In the genomic region with DNA sequence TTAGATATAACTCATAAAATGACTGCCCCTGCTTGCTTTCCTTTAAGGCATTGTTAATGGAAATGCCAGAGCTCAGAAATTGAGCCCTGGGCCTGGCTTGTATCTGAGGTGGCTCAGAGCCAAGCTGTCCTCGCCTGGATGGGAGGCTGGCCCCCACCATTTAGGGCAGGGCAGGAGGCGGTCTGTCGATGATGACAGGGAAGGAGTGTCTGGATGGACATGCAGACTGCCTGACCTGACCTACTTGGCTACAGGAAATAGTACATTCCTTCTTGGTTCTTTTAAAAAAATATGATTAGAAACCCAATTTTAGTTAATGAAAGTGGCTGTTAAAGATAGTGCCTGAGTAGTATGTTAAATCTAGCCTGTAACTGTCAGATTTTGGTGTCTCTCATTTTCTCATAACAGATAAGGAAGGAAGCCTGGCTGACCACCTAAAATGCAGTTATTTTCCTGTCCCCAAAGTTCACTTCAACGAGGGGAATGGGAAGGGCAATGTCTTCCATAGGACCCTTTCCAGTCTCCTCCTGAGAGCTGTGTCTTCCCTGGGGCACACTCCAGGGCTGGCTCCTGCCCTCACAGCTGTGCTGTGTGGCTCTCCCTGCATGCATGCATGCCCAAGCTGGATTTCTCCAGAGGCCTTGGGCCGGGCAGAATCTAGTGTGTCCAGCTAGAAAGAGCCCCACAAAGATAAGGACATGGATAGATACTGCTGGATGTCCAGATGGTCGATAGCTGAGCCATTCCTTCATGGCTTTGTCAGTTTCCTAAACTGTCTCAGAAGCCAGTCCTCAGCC, we compare ENCODE assay signal across 11 cellular contexts. TPM values are rescaled to one million over a fixed set of nuclear protein-coding genes. Genes with fewer than 3 reads are reported as not detected.
DNase-seq lines count a peak whose midpoint lies in the region; ATAC-seq and TF ChIP-seq lines count a peak whose summit lies in the region.
"Had no signal": no experiment of that assay in that cellular context is flagged by ENCODE, and none has a peak within 500 bp of the region (broad histone marks: within the 10 kb centered on the region; RNA-seq: fewer than 3 reads in every experiment).

No MANE protein-coding gene starts in this region.

- H3K14ac ChIP-seq in IMR-90 (replicated peaks; ENCODE audit: low read depth, low read length) = peak overlapping the region; percentile 68

- H4K91ac ChIP-seq in IMR-90 (ENCODE audit: insufficient read depth, low read depth, low read length) = peak overlapping the region; percentile 23

- POLR2A ChIA-PET in IMR-90 (lab: Charles Lee; ENCODE audit: unreplicated experiment) = no interaction called here

- H2AK9ac ChIP-seq in IMR-90 (replicated peaks; ENCODE audit: low read depth, low read length, poor library complexity) = peak overlapping the region; percentile 32

- H3K9me3 Mint-ChIP-seq in stimulated activated naive B cell treated with anti-CD40 and anti-IgM and Interleukin-4, amounts not matched to agents 10 μg/mL and 1 μg/mL and 100 μg/mL, for 72 hours = no peaks in the 10 kb centered on the region
- H3K9me3 Mint-ChIP-seq: stimulated activated naive CD8-positive, alpha-beta T cell treated with anti-CD3 and anti-CD28 coated beads, Interleukin-15, amount 100 ng/mL, for 72 hours had no signal

- no peak for TF ChIP-seq CTCF in IMR-90 (conservative IDR thresholded peaks at IDR 0.05; ENCODE audit: low read depth, low read length)
- no peak for TF ChIP-seq CTCF in colonic mucosa (IDR thresholded peaks at IDR 0.05)

- H3K4me3 ChIP-seq in IMR-90 (ENCODE audit: insufficient read depth, low read depth, low read length) (no peak overlapping the region), colonic mucosa (no peak overlapping the region)

- in situ Hi-C loops in IMR-90 (cut with MboI; ENCODE audit: low sequenced_read_pairs) = no loop called here

- H3K9ac ChIP-seq in IMR-90 (ENCODE audit: low read depth, low read length) (no peak overlapping the region), colonic mucosa (ENCODE audit: low read depth in 2 of 2, low read length in 2 of 2) (no peak overlapping the region)

- H2BK15ac ChIP-seq in IMR-90 (ENCODE audit: low read depth, low read length) = peak overlapping the region; percentile 42; the same call in 1 of the 3 replicates

- H3K36me3 ChIP-seq in IMR-90 (ENCODE audit: control insufficient read depth, insufficient read depth, low read length) (peaks cover 21% of the 10 kb centered on the region), colonic mucosa (no peaks in the 10 kb centered on the region)

- ATAC-seq in IMR-90 (ENCODE audit: low read depth) = peak; percentile 53
- ATAC-seq in stimulated activated naive B cell treated with anti-CD40 and anti-IgM and Interleukin-4, amounts not matched to agents 10 μg/mL and 1 μg/mL and 100 μg/mL, for 72 hours (replicated peaks) = no peak
- ATAC-seq: stimulated activated naive CD8-positive, alpha-beta T cell treated with anti-CD3 and anti-CD28 coated beads, Interleukin-15, amount 100 ng/mL, for 72 hours had no signal

- TF ChIP-seq POLR2A in IMR-90 (IDR thresholded peaks at IDR 0.05; ENCODE audit: low read depth, low read length) = no peak

- no peaks in the 10 kb centered on the region for H3K27me3 Mint-ChIP-seq in stimulated activated naive B cell treated with anti-CD40 and anti-IgM and Interleukin-4, amounts not matched to agents 10 μg/mL and 1 μg/mL and 100 μg/mL, for 72 hours
- H3K27me3 Mint-ChIP-seq: stimulated activated naive CD8-positive, alpha-beta T cell treated with anti-CD3 and anti-CD28 coated beads, Interleukin-15, amount 100 ng/mL, for 72 hours had no signal

- no peak overlapping the region for H3K56ac ChIP-seq in IMR-90 (ENCODE audit: extremely low read depth, insufficient read depth, low read length)

- no peak overlapping the region for H3K4me3 Mint-ChIP-seq in stimulated activated naive B cell treated with anti-CD40 and anti-IgM and Interleukin-4, amounts not matched to agents 10 μg/mL and 1 μg/mL and 100 μg/mL, for 72 hours
- H3K4me3 Mint-ChIP-seq: stimulated activated naive CD8-positive, alpha-beta T cell treated with anti-CD3 and anti-CD28 coated beads, Interleukin-15, amount 100 ng/mL, for 72 hours had no signal

- peak overlapping the region; percentile 53 for H2BK120ac ChIP-seq in IMR-90 (ENCODE audit: low read depth, low read length)

- peaks cover 55 to 72% of the 10 kb centered on the region in 2 donors for H3K36me3 Mint-ChIP-seq in stimulated activated naive B cell treated with anti-CD40 and anti-IgM and Interleukin-4, amounts not matched to agents 10 μg/mL and 1 μg/mL and 100 μg/mL, for 72 hours

- peak overlapping the region; percentile 31; the same call in 1 of the 2 replicates for H3K27ac ChIP-seq in IMR-90 (ENCODE audit: insufficient read depth, low read length)
- H3K27ac ChIP-seq in colonic mucosa = peak overlapping the region; percentile 20

- H4K5ac ChIP-seq in IMR-90 (ENCODE audit: low read depth, low read length) = no peak overlapping the region

- peak overlapping the region; percentile 71 for H2AK5ac ChIP-seq in IMR-90 (ENCODE audit: low read depth, low read length)

- CTCF ChIA-PET in IMR-90 (lab: Yijun Ruan, JAX) = interaction anchor here (1.2 kb wide), 1 partner anchor 10 kb away, joined by 4 read pairs; no protein-coding TSS in a partner anchor

- H3K18ac ChIP-seq in IMR-90 (ENCODE audit: low read depth, low read length) = peak overlapping the region; percentile 49

- peak; percentile 67 for DNase-seq in IMR-90
- peak; percentile 62 for DNase-seq in colonic mucosa
- DNase-seq in left kidney (ENCODE audit: low read depth, low spot score) = peak; percentile 26
- no peak for DNase-seq in stimulated activated naive B cell treated with anti-CD40 and anti-IgM and Interleukin-4, amounts not matched to agents 10 μg/mL and 1 μg/mL and 100 μg/mL, for 72 hours
- no peak for DNase-seq in T1000 (lab: John Stamatoyannopoulos, UW)
- DNase-seq in NCI-H510A (lab: John Stamatoyannopoulos, UW) = no peak
- no peak for DNase-seq in NCI-H1105 (lab: John Stamatoyannopoulos, UW)
- no peak for DNase-seq in NCI-H1417 treated with DMSO at 0.1 percent for 48 hours (lab: John Stamatoyannopoulos, UW)
- DNase-seq: activated T-cell treated with anti-CD3 and anti-CD28 coated beads for 4 hours; NCI-H1436 treated with DMSO at 0.1 percent for 48 hours; stimulated activated naive CD8-positive, alpha-beta T cell treated with anti-CD3 and anti-CD28 coated beads, Interleukin-15, amount 100 ng/mL, for 72 hours had no signal

- peak overlapping the region; percentile 68; the same call in 1 of the 2 replicates for H3K23ac ChIP-seq in IMR-90 (ENCODE audit: low read depth, low read length)

- dilution Hi-C loops in IMR-90 (cut with HindIII; ENCODE audit: low sequenced_read_pairs, unreplicated experiment) = no loop called here

- intact Hi-C loops in IMR-90 (cut with micrococcal nuclease) = loop anchor here (10.0 kb wide), 1 partner anchor 198 kb away; no protein-coding TSS in a partner anchor
- intact Hi-C loops in colonic mucosa (cut with DNase I) = no loop called here

- BruUV-seq in IMR-90 (replicated peaks; lab: Mats Ljungman, UMichigan) = no TSS peak

- peak overlapping the region in 1 of 2 experiments; percentile 18; a peak in 1 of 4 replicates for H4K8ac ChIP-seq in IMR-90 (ENCODE audit: low read depth in 2 of 2, low read length in 2 of 2)

- no peak for TF ChIP-seq RAD21 in IMR-90 (IDR thresholded peaks at IDR 0.05; ENCODE audit: low read length)

- no peak overlapping the region for H2AFZ ChIP-seq in IMR-90 (replicated peaks; ENCODE audit: low read length, poor library complexity)

- H3K4me1 Mint-ChIP-seq in stimulated activated naive B cell treated with anti-CD40 and anti-IgM and Interleukin-4, amounts not matched to agents 10 μg/mL and 1 μg/mL and 100 μg/mL, for 72 hours = peaks cover 0 to 9% of the 10 kb centered on the region in 2 donors

- H3K4me1 ChIP-seq in IMR-90 (ENCODE audit: control insufficient read depth, insufficient read depth, low read length) = peaks cover 53% of the 10 kb centered on the region
- H3K4me1 ChIP-seq in colonic mucosa = no peaks in the 10 kb centered on the region

- H4K20me1 ChIP-seq in IMR-90 (ENCODE audit: insufficient read depth, low read length) = peaks cover 30% of the 10 kb centered on the region

- H2BK5ac ChIP-seq in IMR-90 (ENCODE audit: low read depth, low read length, poor library complexity, severe bottlenecking) = peak overlapping the region; percentile 66

- no peaks in the 10 kb centered on the region for H3K27me3 ChIP-seq in IMR-90 (ENCODE audit: control insufficient read depth, insufficient read depth, low read length)
- H3K27me3 ChIP-seq in colonic mucosa = no peaks in the 10 kb centered on the region

- H3K4ac ChIP-seq in IMR-90 (ENCODE audit: low read depth, low read length) = peak overlapping the region; percentile 77

- peak overlapping the region; percentile 47 for H3K27ac Mint-ChIP-seq in stimulated activated naive B cell treated with anti-CD40 and anti-IgM and Interleukin-4, amounts not matched to agents 10 μg/mL and 1 μg/mL and 100 μg/mL, for 72 hours

- 0% methylated on average over 1 of the region's 6 CpGs; no CpG with 5 or more reads in 1 of the 2 experiments for WGBS in IMR-90 (ENCODE audit: extremely low coverage in 2 of 2, insufficient read length in 1 of 2), 2 experiments

- H2BK20ac ChIP-seq in IMR-90 (ENCODE audit: low read depth, low read length) = peak overlapping the region; percentile 35; the same call in 1 of the 2 replicates

- no peaks in the 10 kb centered on the region for H3K9me3 ChIP-seq in IMR-90 (ENCODE audit: control insufficient read depth, insufficient read depth, low read length)
- H3K9me3 ChIP-seq in colonic mucosa = no peaks in the 10 kb centered on the region

- H3K79me1 ChIP-seq in IMR-90 (ENCODE audit: low read depth in 1 of 2, low read length in 2 of 2) = peaks cover 34 to 84% of the 10 kb centered on the region in 2 experiments; a peak in 3 of 4 replicates

- H3K4me2 ChIP-seq in IMR-90 (ENCODE audit: low read depth, low read length) = peak overlapping the region; percentile 42

- H3K9me1 ChIP-seq in IMR-90 (ENCODE audit: insufficient read depth, low read length) = peaks cover 67% of the 10 kb centered on the region

TF ChIP-seq in IMR-90, 13 proteins besides CTCF, POLR2A, EP300 and RAD21:
- TF ChIP-seq MAFK (IDR thresholded peaks at IDR 0.05; ENCODE audit: low read depth, low read length) = no peak
- TF ChIP-seq MAZ (IDR thresholded peaks at IDR 0.05; ENCODE audit: borderline replicate concordance, low read depth, low read length) = peak; percentile 67; the same call in 1 of the 2 replicates

RNA-seq across cellular contexts. Expression of a gene that starts 42.3 kb away (rescaled TPM):
- 126 and 141 TPM in 2 replicates for total RNA-seq in IMR-90 (2012; rRNA removed)
- 122 and 132 TPM in 2 replicates for polyA plus RNA-seq in IMR-90 (2012; rRNA removed)
- polyA plus RNA-seq in IMR-90 (2012; cell fraction: cytosol; rRNA removed) = 111 and 126 TPM in 2 replicates
- 211 and 389 TPM in 2 replicates for polyA plus RNA-seq in IMR-90 (2012; cell fraction: nucleus; rRNA removed; ENCODE audit: low replicate concordance)
- total RNA-seq in colonic mucosa = 100 to 1,000 TPM; 191 to 323 TPM

Comparison
In these comparisons a context has a peak if more than half of its experiments do, and no peak if none do; other contexts are left out.
1. DNase-seq: peak in IMR-90 (single experiment), colonic mucosa (single experiment) and left kidney (single experiment); none in stimulated activated naive B cell treated with anti-CD40 and anti-IgM and Interleukin-4, amounts not matched to agents 10 μg/mL and 1 μg/mL and 100 μg/mL, for 72 hours (single experiment), T1000 (single experiment), NCI-H510A (single experiment), NCI-H1105 (single experiment) and NCI-H1417 treated with DMSO at 0.1 percent for 48 hours (single experiment).